In genomic region chr9:67722460-67723090, GRCh38 we compare ENCODE assay signal across 8 cellular contexts.
DNase-seq lines count a peak whose midpoint lies in the region; ATAC-seq and TF ChIP-seq lines count a peak whose summit lies in the region.
"Not testable (repeated sequence)": the region's sequence is repeated elsewhere in the genome, so short reads cannot be mapped to it uniquely, and the experiment has no call there.

No MANE protein-coding gene starts in this region.

- H3K36me3 ChIP-seq in heart right ventricle, result not testable (repeated sequence)

- not testable (repeated sequence) for TF ChIP-seq CTCF in heart right ventricle (IDR thresholded peaks at IDR 0.05)

- ATAC-seq in GM18511 (IDR thresholded peaks at IDR 0.05; ENCODE audit: unreplicated experiment) (peak; percentile 89), GM19397 (IDR thresholded peaks at IDR 0.05; ENCODE audit: unreplicated experiment) (peak; percentile 80), GM21737 (IDR thresholded peaks at IDR 0.05; ENCODE audit: unreplicated experiment) (peak; percentile 80), HG02973 (IDR thresholded peaks at IDR 0.05; ENCODE audit: unreplicated experiment) (peak; percentile 76), HG03439 (IDR thresholded peaks at IDR 0.05; ENCODE audit: unreplicated experiment) (peak; percentile 80), heart right ventricle (peak; percentile 85 to 95 (median 92)), sciatic nerve (peak; percentile 94)
- ATAC-seq in activated CD4-positive, alpha-beta T cell treated with anti-CD3 and anti-CD28 coated beads for 36 hours, result peak; percentile 79

- not testable (repeated sequence) for H3K36me3 Mint-ChIP-seq in activated CD4-positive, alpha-beta T cell treated with anti-CD3 and anti-CD28 coated beads for 36 hours (ENCODE audit: low read depth)

- not testable (repeated sequence) for H3K9me3 ChIP-seq in heart right ventricle

- H3K4me3 ChIP-seq in heart right ventricle, result not testable (repeated sequence)

- intact Hi-C loops in activated CD4-positive, alpha-beta T cell treated with anti-CD3 and anti-CD28 coated beads for 36 hours (cut with DNase I, micrococcal nuclease); heart right ventricle (cut with DNase I); sciatic nerve (cut with DNase I): not testable (repeated sequence)

- not testable (repeated sequence) for H3K27me3 ChIP-seq in heart right ventricle

- H3K4me1 ChIP-seq in heart right ventricle, result not testable (repeated sequence)

- not testable (repeated sequence) for H3K27ac Mint-ChIP-seq in activated CD4-positive, alpha-beta T cell treated with anti-CD3 and anti-CD28 coated beads for 36 hours

- POLR2A ChIA-PET in activated CD4-positive, alpha-beta T cell treated with anti-CD3 and anti-CD28 coated beads for 36 hours (lab: Charles Lee), result not testable (repeated sequence)

- H3K27me3 Mint-ChIP-seq in activated CD4-positive, alpha-beta T cell treated with anti-CD3 and anti-CD28 coated beads for 36 hours, result not testable (repeated sequence)

- CTCF ChIA-PET in activated CD4-positive, alpha-beta T cell treated with anti-CD3 and anti-CD28 coated beads for 36 hours (lab: Charles Lee), result not testable (repeated sequence)

- not testable (repeated sequence) for DNase-seq in activated CD4-positive, alpha-beta T cell treated with anti-CD3 and anti-CD28 coated beads for 36 hours; heart right ventricle; sciatic nerve (ENCODE audit: low spot score)

- not testable (repeated sequence) for H3K4me1 Mint-ChIP-seq in activated CD4-positive, alpha-beta T cell treated with anti-CD3 and anti-CD28 coated beads for 36 hours

- no CpG with 5 or more reads among the region's 41 CpGs for WGBS in heart right ventricle, 2 donors

- H3K27ac ChIP-seq in heart right ventricle, result not testable (repeated sequence)

- H3K9me3 Mint-ChIP-seq in activated CD4-positive, alpha-beta T cell treated with anti-CD3 and anti-CD28 coated beads for 36 hours (ENCODE audit: low read depth), result not testable (repeated sequence)

- not testable (repeated sequence) for H3K4me3 Mint-ChIP-seq in activated CD4-positive, alpha-beta T cell treated with anti-CD3 and anti-CD28 coated beads for 36 hours
